Comparison of ENCODE assay signal across 19 cellular contexts in the genomic region with DNA sequence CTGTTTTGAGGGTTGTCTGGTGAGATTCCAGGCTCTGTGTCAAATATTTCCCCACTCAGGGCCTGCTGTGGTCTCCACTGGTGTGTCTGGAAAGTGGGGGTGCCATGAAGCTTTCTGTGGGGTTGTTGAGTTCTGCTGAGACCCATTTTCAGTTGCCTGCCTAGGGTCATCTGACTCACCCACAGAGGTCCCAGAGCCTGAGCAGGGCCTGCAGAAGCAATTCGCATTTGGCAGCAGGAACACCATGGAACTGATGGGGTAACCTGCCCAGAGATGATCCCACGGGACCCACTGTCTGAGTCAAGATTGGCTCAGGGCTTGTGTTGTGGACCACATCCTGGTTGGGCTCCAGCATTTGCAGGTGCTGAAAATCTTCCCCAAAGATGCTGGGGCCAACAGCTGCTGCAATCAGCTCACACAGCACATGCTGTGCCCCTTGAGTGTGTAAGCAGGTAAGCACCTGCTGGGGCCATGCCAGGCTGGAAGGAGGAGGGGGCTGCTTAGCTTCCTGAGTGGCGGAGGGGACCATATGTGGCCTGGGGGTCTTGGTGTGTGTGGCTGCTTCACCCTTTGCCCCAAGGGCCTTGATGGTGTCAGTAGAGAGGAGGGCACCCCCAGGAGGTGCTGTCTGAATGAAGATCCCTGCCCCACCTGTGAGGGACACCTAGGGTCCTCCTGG.
A peak's percentile ranks its signal among the peaks of the same experiment; 100 is the strongest.
DNase-seq lines count a peak whose midpoint lies in the region; ATAC-seq and TF ChIP-seq lines count a peak whose summit lies in the region.
"Had no signal": no experiment of that assay in that cellular context is flagged by ENCODE, and none has a peak within 500 bp of the region (broad histone marks: within the 10 kb centered on the region; RNA-seq: fewer than 3 reads in every experiment).

No MANE protein-coding gene starts in this region.

- DNase-seq in cardiac septum (ENCODE audit: low spot score): peak; percentile 56
- DNase-seq in left cardiac atrium: no peak
- peak; percentile 65 for DNase-seq in coronary artery (ENCODE audit: low spot score)
- peak; percentile 38 for DNase-seq in osteoblast (ENCODE audit: insufficient read length, low spot score, missing footprints)
- peak; percentile 72 to 89 for DNase-seq in vagina (ENCODE audit: extremely low spot score in 2 of 2)
- no peak for DNase-seq in stimulated activated CD4-positive, alpha-beta T cell treated with anti-CD3 and anti-CD28 coated beads, Interleukin-12 subunit alpha, Interleukin-12 subunit beta, amount 100 ng/mL, for 4 hours
- DNase-seq in GM13976 (ENCODE audit: low spot score): no peak
- DNase-seq: AML-193; Caco-2; Calu3; CD4-positive, alpha-beta T cell; CD8-positive, alpha-beta T cell; DMS79 treated with DMSO at 0.1 percent for 48 hours; GF-D8 had no signal

- H3K27ac ChIP-seq in coronary artery: no peak overlapping the region
- H3K27ac ChIP-seq in osteoblast (ENCODE audit: low read depth, low read length): no peak overlapping the region
- H3K27ac ChIP-seq in vagina: no peak overlapping the region
- H3K27ac ChIP-seq: 22Rv1; A549; BLaER1 treated with 17β-estradiol and CSF1 and Interleukin-3, amounts not matched to agents 10 nM and 100 nM; C4-2B had no signal

- no peaks in the 10 kb centered on the region for H3K79me2 ChIP-seq in osteoblast (ENCODE audit: insufficient read depth, low read length)

- H2AFZ ChIP-seq in osteoblast (ENCODE audit: low read length): no peak overlapping the region

- H3K27me3 ChIP-seq in osteoblast (ENCODE audit: insufficient read depth, low read length) (no peaks in the 10 kb centered on the region), vagina (no peaks in the 10 kb centered on the region)
- H3K27me3 ChIP-seq: BLaER1 treated with 17β-estradiol and CSF1 and Interleukin-3, amounts not matched to agents 10 nM and 100 nM had no signal

- intact Hi-C loops in cardiac septum (cut with DNase I): no loop called here
- intact Hi-C loops in left cardiac atrium (cut with DNase I): no loop called here
- intact Hi-C loops in vagina (cut with DNase I): no loop called here

- H3K4me3 ChIP-seq in coronary artery (no peak overlapping the region), osteoblast (ENCODE audit: insufficient read depth, low read length) (no peak overlapping the region), vagina (no peak overlapping the region)
- H3K4me3 ChIP-seq: A549; BLaER1 treated with 17β-estradiol and CSF1 and Interleukin-3, amounts not matched to agents 10 nM and 100 nM had no signal

- no peaks in the 10 kb centered on the region for H3K36me3 ChIP-seq in osteoblast (ENCODE audit: insufficient read depth, low read length)
- H3K36me3 ChIP-seq in vagina: no peaks in the 10 kb centered on the region
- H3K36me3 ChIP-seq: BLaER1 treated with 17β-estradiol and CSF1 and Interleukin-3, amounts not matched to agents 10 nM and 100 nM had no signal

- H4K20me1 ChIP-seq in osteoblast (ENCODE audit: insufficient read depth, low read length): no peaks in the 10 kb centered on the region
- H4K20me1 ChIP-seq: BLaER1 treated with 17β-estradiol and CSF1 and Interleukin-3, amounts not matched to agents 10 nM and 100 nM had no signal

- no peak for TF ChIP-seq POLR2A in vagina (IDR thresholded peaks at IDR 0.05)

- H3K9me3 ChIP-seq in osteoblast (ENCODE audit: low read depth, low read length) (peaks cover 6% of the 10 kb centered on the region), vagina (no peaks in the 10 kb centered on the region)
- H3K9me3 ChIP-seq: A549; BLaER1 treated with 17β-estradiol and CSF1 and Interleukin-3, amounts not matched to agents 10 nM and 100 nM; Caco-2 had no signal

- H3K4me2 ChIP-seq in osteoblast (ENCODE audit: insufficient read depth, low read length): no peak overlapping the region
- H3K4me2 ChIP-seq: A549; BLaER1 treated with 17β-estradiol and CSF1 and Interleukin-3, amounts not matched to agents 10 nM and 100 nM had no signal

- ATAC-seq in left cardiac atrium: no peak
- ATAC-seq in HG03108 (IDR thresholded peaks at IDR 0.05; ENCODE audit: unreplicated experiment): no peak
- ATAC-seq: A549; CD8-positive, alpha-beta T cell had no signal

- H3K4me1 ChIP-seq in osteoblast (ENCODE audit: insufficient read depth, low read length) (no peaks in the 10 kb centered on the region), vagina (no peaks in the 10 kb centered on the region)
- H3K4me1 ChIP-seq: A549; BLaER1 treated with 17β-estradiol and CSF1 and Interleukin-3, amounts not matched to agents 10 nM and 100 nM; Caco-2 had no signal

- in situ Hi-C loops in GM13976 (cut with MboI; ENCODE audit: low sequenced_read_pairs, unreplicated experiment): no loop called here

- no peak for TF ChIP-seq CTCF in coronary artery (IDR thresholded peaks at IDR 0.05)
- no peak for TF ChIP-seq CTCF in osteoblast (IDR thresholded peaks at IDR 0.05; ENCODE audit: extremely low read depth, low read depth, low read length)
- TF ChIP-seq CTCF in vagina (IDR thresholded peaks at IDR 0.05): no peak
- TF ChIP-seq CTCF in GM13976 (IDR thresholded peaks at IDR 0.05; ENCODE audit: borderline replicate concordance, control extremely low read depth, extremely low read depth, insufficient read depth, missing control alignments): no peak

Comparison
In these comparisons a context has a peak if more than half of its experiments do, and no peak if none do; other contexts are left out.
1. DNase-seq: peak in cardiac septum (single experiment), coronary artery (single experiment), osteoblast (single experiment) and vagina (2 of 2); none in left cardiac atrium (single experiment), stimulated activated CD4-positive, alpha-beta T cell treated with anti-CD3 and anti-CD28 coated beads, Interleukin-12 subunit alpha, Interleukin-12 subunit beta, amount 100 ng/mL, for 4 hours (single experiment) and GM13976 (single experiment).